Comparison of ENCODE assay signal across 8 cellular contexts in genomic region chr1:66533804-66534745, GRCh38. TPM values are rescaled to one million over a fixed set of nuclear protein-coding genes. Genes with fewer than 3 reads are reported as not detected.
DNase-seq lines count a peak whose midpoint lies in the region; ATAC-seq and TF ChIP-seq lines count a peak whose summit lies in the region.

Gene SGIP1, plus strand, starts transcription at chr1:66534153. Its CDS starts 206 bp downstream, at chr1:66534359.

- no peak for ATAC-seq in HG02981 (IDR thresholded peaks at IDR 0.05; ENCODE audit: unreplicated experiment)
- no peak for ATAC-seq in GM21528 (IDR thresholded peaks at IDR 0.05; ENCODE audit: low FRiP score, unreplicated experiment)
- no peak for ATAC-seq in HG03196 (IDR thresholded peaks at IDR 0.05; ENCODE audit: unreplicated experiment)

- no peaks in the 10 kb centered on the region for H4K20me1 ChIP-seq in H9 (ENCODE audit: control insufficient read depth, insufficient read depth, insufficient read length)

- H3K9me3 ChIP-seq in A673 (ENCODE audit: low read depth, low read length, poor library complexity, severe bottlenecking) (no peaks in the 10 kb centered on the region), H9 (ENCODE audit: control insufficient read depth, low read depth, low read length) (no peaks in the 10 kb centered on the region)

- H2BK12ac ChIP-seq in H9 (ENCODE audit: insufficient read length, low read depth, low read length) = no peak within 1 kb of the TSS

- H3K23ac ChIP-seq in H9 (ENCODE audit: insufficient read length, low read depth, low read length) = no peak within 1 kb of the TSS

- H3K27ac Mint-ChIP-seq in H9 = no peak within 1 kb of the TSS; a peak in 2 of 7 replicates
- H3K27ac Mint-ChIP-seq in activated naive CD8-positive, alpha-beta T cell treated with anti-CD3 and anti-CD28 coated beads for 36 hours = no peak within 1 kb of the TSS
- peak within 1 kb of the TSS; percentile 71 to 82 (median 79) for H3K27ac Mint-ChIP-seq in nephron

- peak within 1 kb of the TSS; percentile 38 for H3K4me3 ChIP-seq in A673 (ENCODE audit: low read depth, low read length, poor library complexity, severe bottlenecking)

- H2BK15ac ChIP-seq in H9 (ENCODE audit: low read depth, low read length) = no peak within 1 kb of the TSS

- no peak within 1 kb of the TSS for H3K4ac ChIP-seq in H9 (ENCODE audit: low read depth, low read length)

- H3K9me3 Mint-ChIP-seq in H9 = no peaks in the 10 kb centered on the region
- H3K9me3 Mint-ChIP-seq in activated naive CD8-positive, alpha-beta T cell treated with anti-CD3 and anti-CD28 coated beads for 36 hours = no peaks in the 10 kb centered on the region
- H3K9me3 Mint-ChIP-seq in nephron = no peaks in the 10 kb centered on the region

- WGBS in H9 (ENCODE audit: extremely low coverage, insufficient read length, low lambda C conversion rate) = no CpG with 5 or more reads among the region's 25 CpGs

- peaks cover 13% of the 10 kb centered on the region for H3K23me2 ChIP-seq in H9 (ENCODE audit: insufficient read length, low read depth, low read length, poor library complexity, severe bottlenecking)

- H3K18ac ChIP-seq in H9 (ENCODE audit: insufficient read length, low read depth, low read length) = peak within 1 kb of the TSS; percentile 15

- no peak within 1 kb of the TSS for H3T11ph ChIP-seq in H9 (ENCODE audit: low read length)

- H4K91ac ChIP-seq in H9 (ENCODE audit: insufficient read length, low read depth, low read length) = no peak within 1 kb of the TSS

- H2BK120ac ChIP-seq in H9 (ENCODE audit: low read depth, low read length, poor library complexity, severe bottlenecking) = no peak within 1 kb of the TSS

- H4K8ac ChIP-seq in H9 (replicated peaks; ENCODE audit: insufficient read length, low read depth, low read length) = no peak within 1 kb of the TSS

- H3K27me3 ChIP-seq in A673 (replicated peaks; ENCODE audit: insufficient read depth, low read depth, low read length, poor library complexity) (no peaks in the 10 kb centered on the region), H9 (ENCODE audit: insufficient read depth, low read length) (peaks cover 4% of the 10 kb centered on the region; the same call in 1 of the 2 replicates)

- BruUV-seq in A673 (replicated peaks; lab: Mats Ljungman, UMichigan) = TSS peak; percentile 50

- TF ChIP-seq CTCF in A673 (conservative IDR thresholded peaks at IDR 0.05; ENCODE audit: low read depth, low read length) = no peak
- no peak for TF ChIP-seq CTCF in H9 (conservative IDR thresholded peaks at IDR 0.05)
- no peak for TF ChIP-seq CTCF in nephron (IDR thresholded peaks at IDR 0.05; ENCODE audit: unreplicated experiment in 3 of 3)

- H3K36me3 ChIP-seq in A673 (ENCODE audit: insufficient read depth, low read length, poor library complexity, severe bottlenecking) = no peaks in the 10 kb centered on the region

- intact Hi-C loops in A673 (cut with micrococcal nuclease; ENCODE audit: unreplicated experiment) = no loop called here

- no peak within 1 kb of the TSS for H2AK5ac ChIP-seq in H9 (ENCODE audit: insufficient read length, low read length)

- no peaks in the 10 kb centered on the region for H3K36me3 Mint-ChIP-seq in H9 (ENCODE audit: insufficient read depth in 1 of 3, low read depth in 3 of 3)
- no peaks in the 10 kb centered on the region for H3K36me3 Mint-ChIP-seq in activated naive CD8-positive, alpha-beta T cell treated with anti-CD3 and anti-CD28 coated beads for 36 hours
- no peaks in the 10 kb centered on the region for H3K36me3 Mint-ChIP-seq in nephron (ENCODE audit: low read depth)

- peak within 1 kb of the TSS; percentile 89 for H2AFZ ChIP-seq in H9 (ENCODE audit: low read length)

- H3K4me2 ChIP-seq in H9 (ENCODE audit: insufficient read depth, insufficient read length, low read length) = peak within 1 kb of the TSS; percentile 95

- H3K27ac ChIP-seq in A673 (ENCODE audit: low read depth, low read length, poor library complexity, severe bottlenecking) (no peak within 1 kb of the TSS), H9 (ENCODE audit: insufficient read length, low read depth, low read length) (no peak within 1 kb of the TSS)

- H3K27me3 Mint-ChIP-seq in H9 (ENCODE audit: low read depth) (peaks cover 41% of the 10 kb centered on the region), nephron (ENCODE audit: low read depth) (peaks cover 9% of the 10 kb centered on the region)
- H3K27me3 Mint-ChIP-seq in activated naive CD8-positive, alpha-beta T cell treated with anti-CD3 and anti-CD28 coated beads for 36 hours = peaks cover 52% of the 10 kb centered on the region

- DNase-seq in A673 (ENCODE audit: low spot score) (no peak), H9 (peak; percentile 90), glomerular endothelial cell (ENCODE audit: extremely low read depth, low read depth, low spot score) (no peak)
- no peak for DNase-seq in activated naive CD8-positive, alpha-beta T cell treated with anti-CD3 and anti-CD28 coated beads for 36 hours

- H3K9ac ChIP-seq in H9 (ENCODE audit: extremely low read depth, insufficient read length, low read length) = peak within 1 kb of the TSS; percentile 36

- H3K79me1 ChIP-seq in H9 (ENCODE audit: insufficient read depth, low read depth, low read length, poor library complexity, severe bottlenecking) = no peaks in the 10 kb centered on the region

- POLR2A ChIA-PET in A673 (lab: Charles Lee; ENCODE audit: low non-redundant PET) = no interaction called here

- peak within 1 kb of the TSS; percentile 78 to 90 for H3K4me3 Mint-ChIP-seq in H9
- H3K4me3 Mint-ChIP-seq in activated naive CD8-positive, alpha-beta T cell treated with anti-CD3 and anti-CD28 coated beads for 36 hours = peak within 1 kb of the TSS; percentile 77
- peak within 1 kb of the TSS; percentile 84 to 90 (median 89) for H3K4me3 Mint-ChIP-seq in nephron

- H3K4me1 ChIP-seq in A673 (ENCODE audit: insufficient read depth, low read length, poor library complexity, severe bottlenecking) = peaks cover 11% of the 10 kb centered on the region
- peaks cover 3% of the 10 kb centered on the region; the same call in 1 of the 2 replicates for H3K4me1 ChIP-seq in H9 (ENCODE audit: insufficient read depth, low read length)

- H3K14ac ChIP-seq in H9 (ENCODE audit: insufficient read depth, low read length) = peak within 1 kb of the TSS; percentile 58

- no peak within 1 kb of the TSS for H3K56ac ChIP-seq in H9 (ENCODE audit: insufficient read length, low read depth, low read length)

- H2BK5ac ChIP-seq in H9 (ENCODE audit: insufficient read length, low read length) = no peak within 1 kb of the TSS

- no peaks in the 10 kb centered on the region for H3K79me2 ChIP-seq in H9 (ENCODE audit: insufficient read depth, low read length)

- CTCF ChIA-PET in A673 (lab: Charles Lee) = no interaction called here

- no peak within 1 kb of the TSS for H4K5ac ChIP-seq in H9 (ENCODE audit: insufficient read length, low read depth, low read length)

- H2BK20ac ChIP-seq in H9 (ENCODE audit: low read depth, low read length, poor library complexity, severe bottlenecking) = no peak within 1 kb of the TSS

- H3K4me1 Mint-ChIP-seq in H9 (peaks cover 30% of the 10 kb centered on the region in 2 experiments), nephron (no peaks in the 10 kb centered on the region)
- H3K4me1 Mint-ChIP-seq in activated naive CD8-positive, alpha-beta T cell treated with anti-CD3 and anti-CD28 coated beads for 36 hours = peaks cover 12% of the 10 kb centered on the region

RNA-seq across cellular contexts. Expression of gene SGIP1, which starts in this region (rescaled TPM):
- total RNA-seq in A673 (2021) = 1.4 and 1.6 TPM in 2 replicates
- total RNA-seq in H9 (2021) = 1.5 and 1.6 TPM in 2 replicates
- not detected for total RNA-seq in activated naive CD8-positive, alpha-beta T cell treated with anti-CD3 and anti-CD28 coated beads for 36 hours
- total RNA-seq in glomerular endothelial cell = 9.6 and 39.5 TPM in 2 replicates

Comparison
In these comparisons a context has a peak if more than half of its experiments do, and no peak if none do; other contexts are left out.
1. H3K27ac Mint-ChIP-seq: peak in nephron (3 of 3); none in H9 (0 of 3) and activated naive CD8-positive, alpha-beta T cell treated with anti-CD3 and anti-CD28 coated beads for 36 hours (single experiment).
2. Peak in every context shown above with its lines, with median percentiles within 50 percentile points of each other: H3K4me3 Mint-ChIP-seq.